ENCODE assay signal across 28 cellular contexts in the genomic region with DNA sequence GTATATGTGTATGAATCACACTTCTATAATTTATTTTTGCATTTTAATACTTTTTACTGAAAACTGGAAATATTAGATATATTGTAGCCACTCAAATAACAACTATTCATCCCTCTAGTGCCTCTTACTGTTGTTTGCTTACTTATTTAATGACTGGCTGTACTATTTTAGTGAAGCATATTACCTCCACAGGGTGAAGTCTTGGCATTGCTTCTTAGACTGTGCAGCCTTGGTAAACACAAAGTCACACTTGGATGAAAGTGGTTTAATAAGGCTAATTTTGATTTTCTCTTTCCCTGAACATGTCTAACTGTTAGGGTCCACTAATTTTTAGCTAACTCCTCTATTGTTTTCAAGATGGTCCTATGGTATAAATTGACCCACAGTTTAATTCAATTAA.
"Had no signal": no experiment of that assay in that cellular context is flagged by ENCODE, and none has a peak within 500 bp of the region (broad histone marks: within the 10 kb centered on the region; RNA-seq: fewer than 3 reads in every experiment).

No MANE protein-coding gene starts in this region.

- H3K4me1 Mint-ChIP-seq: activated CD4-positive, alpha-beta T cell treated with anti-CD3 and anti-CD28 coated beads for 36 hours; activated CD4-positive, alpha-beta T cell treated with anti-CD3 and anti-CD28 coated beads, Interleukin-2, amount 10 ng/mL, durations not matched to agents 24 days and 14 days; activated CD8-positive, alpha-beta memory T cell treated with anti-CD3 and anti-CD28 coated beads, Interleukin-2, amount 10 ng/mL, durations not matched to agents 7 days and 5 days; activated naive CD4-positive, alpha-beta T cell treated with anti-CD3 and anti-CD28 coated beads, Interleukin-2, amount 10 ng/mL, durations not matched to agents 7 days and 5 days had no signal

- H3K27me3 Mint-ChIP-seq: activated CD4-positive, alpha-beta memory T cell treated with anti-CD3 and anti-CD28 coated beads for 36 hours; activated CD4-positive, alpha-beta T cell treated with anti-CD3 and anti-CD28 coated beads for 36 hours; activated CD4-positive, alpha-beta T cell treated with anti-CD3 and anti-CD28 coated beads, Interleukin-2, amount 10 ng/mL, durations not matched to agents 24 days and 14 days; activated CD8-positive, alpha-beta memory T cell treated with anti-CD3 and anti-CD28 coated beads, Interleukin-2, amount 10 ng/mL, durations not matched to agents 7 days and 5 days; activated naive CD4-positive, alpha-beta T cell treated with anti-CD3 and anti-CD28 coated beads, Interleukin-2, amount 10 ng/mL, durations not matched to agents 7 days and 5 days; effector memory CD8-positive, alpha-beta T cell had no signal

- DNase-seq: activated CD4-positive, alpha-beta memory T cell treated with anti-CD3 and anti-CD28 coated beads for 36 hours; activated CD4-positive, alpha-beta T cell treated with anti-CD3 and anti-CD28 coated beads for 36 hours; activated CD4-positive, alpha-beta T cell treated with anti-CD3 and anti-CD28 coated beads, Interleukin-2, amount 10 ng/mL, durations not matched to agents 24 days and 14 days; activated CD4-positive, CD25-positive, alpha-beta regulatory T cell; activated CD4-positive, CD25-positive, alpha-beta regulatory T cell treated with anti-CD3 and anti-CD28 coated beads, Interleukin-2, amount 50 U/mL, for 72 hours; activated CD8-positive, alpha-beta memory T cell treated with anti-CD3 and anti-CD28 coated beads, Interleukin-2, amount 10 ng/mL, durations not matched to agents 7 days and 5 days; activated CD8-positive, alpha-beta memory T cell treated with anti-CD3 and anti-CD28 coated beads, Interleukin-2, amount 50 U/mL, for 4 hours; activated CD8-positive, alpha-beta T cell treated with anti-CD3 and anti-CD28 coated beads, Interleukin-2, amount 10 ng/mL, durations not matched to agents 7 days and 5 days; activated gamma-delta T cell; activated naive CD4-positive, alpha-beta T cell; activated naive CD4-positive, alpha-beta T cell treated with anti-CD3 and anti-CD28 coated beads, Interleukin-2, amount 10 ng/mL, durations not matched to agents 7 days and 5 days; activated T-cell treated with anti-CD3 and anti-CD28 coated beads, Interleukin-2, amount 50 U/mL, for 1 hour; activated T-cell treated with anti-CD3 and anti-CD28 coated beads, Interleukin-2, amount 50 U/mL, for 48 hours; amniotic stem cell; anterior cingulate cortex; body of pancreas; caudate nucleus; cortex of kidney; dermis blood vessel endothelial cell; effector CD4-positive, alpha-beta T cell; effector memory CD8-positive, alpha-beta T cell; erythroblast; foreskin keratinocyte; gastrocnemius medialis; glutamatergic neuron; heart left ventricle; T-helper 2 cell had no signal

- H3K27ac Mint-ChIP-seq: activated CD4-positive, alpha-beta memory T cell treated with anti-CD3 and anti-CD28 coated beads for 36 hours; activated CD4-positive, alpha-beta T cell treated with anti-CD3 and anti-CD28 coated beads for 36 hours; activated CD4-positive, alpha-beta T cell treated with anti-CD3 and anti-CD28 coated beads, Interleukin-2, amount 10 ng/mL, durations not matched to agents 24 days and 14 days; activated CD8-positive, alpha-beta memory T cell treated with anti-CD3 and anti-CD28 coated beads, Interleukin-2, amount 10 ng/mL, durations not matched to agents 7 days and 5 days; activated CD8-positive, alpha-beta T cell treated with anti-CD3 and anti-CD28 coated beads, Interleukin-2, amount 10 ng/mL, durations not matched to agents 7 days and 5 days; activated naive CD4-positive, alpha-beta T cell treated with anti-CD3 and anti-CD28 coated beads, Interleukin-2, amount 10 ng/mL, durations not matched to agents 7 days and 5 days; activated naive CD4-positive, alpha-beta T cell treated with anti-CD3 and anti-CD28 coated beads, Interleukin-2, amount 50 U/mL, for 72 hours; effector memory CD8-positive, alpha-beta T cell had no signal

- H3K4me3 Mint-ChIP-seq: activated CD4-positive, alpha-beta memory T cell treated with anti-CD3 and anti-CD28 coated beads for 36 hours; activated CD4-positive, alpha-beta T cell treated with anti-CD3 and anti-CD28 coated beads for 36 hours; activated CD4-positive, alpha-beta T cell treated with anti-CD3 and anti-CD28 coated beads, Interleukin-2, amount 10 ng/mL, durations not matched to agents 24 days and 14 days; activated CD8-positive, alpha-beta memory T cell treated with anti-CD3 and anti-CD28 coated beads, Interleukin-2, amount 10 ng/mL, durations not matched to agents 7 days and 5 days; activated CD8-positive, alpha-beta T cell treated with anti-CD3 and anti-CD28 coated beads, Interleukin-2, amount 10 ng/mL, durations not matched to agents 7 days and 5 days; activated naive CD4-positive, alpha-beta T cell treated with anti-CD3 and anti-CD28 coated beads, Interleukin-2, amount 10 ng/mL, durations not matched to agents 7 days and 5 days; effector memory CD8-positive, alpha-beta T cell had no signal

- H3K9me3 Mint-ChIP-seq: activated CD4-positive, alpha-beta T cell treated with anti-CD3 and anti-CD28 coated beads, Interleukin-2, amount 10 ng/mL, durations not matched to agents 24 days and 14 days; activated naive CD4-positive, alpha-beta T cell treated with anti-CD3 and anti-CD28 coated beads, Interleukin-2, amount 10 ng/mL, durations not matched to agents 7 days and 5 days had no signal

- H3K36me3 Mint-ChIP-seq: activated CD4-positive, alpha-beta memory T cell treated with anti-CD3 and anti-CD28 coated beads for 36 hours; activated CD8-positive, alpha-beta memory T cell treated with anti-CD3 and anti-CD28 coated beads, Interleukin-2, amount 10 ng/mL, durations not matched to agents 7 days and 5 days; activated naive CD4-positive, alpha-beta T cell treated with anti-CD3 and anti-CD28 coated beads, Interleukin-2, amount 10 ng/mL, durations not matched to agents 7 days and 5 days; activated naive CD4-positive, alpha-beta T cell treated with anti-CD3 and anti-CD28 coated beads, Interleukin-2, amount 50 U/mL, for 72 hours had no signal
